Comparison of ENCODE assay signal across 11 cellular contexts in the genomic region with DNA sequence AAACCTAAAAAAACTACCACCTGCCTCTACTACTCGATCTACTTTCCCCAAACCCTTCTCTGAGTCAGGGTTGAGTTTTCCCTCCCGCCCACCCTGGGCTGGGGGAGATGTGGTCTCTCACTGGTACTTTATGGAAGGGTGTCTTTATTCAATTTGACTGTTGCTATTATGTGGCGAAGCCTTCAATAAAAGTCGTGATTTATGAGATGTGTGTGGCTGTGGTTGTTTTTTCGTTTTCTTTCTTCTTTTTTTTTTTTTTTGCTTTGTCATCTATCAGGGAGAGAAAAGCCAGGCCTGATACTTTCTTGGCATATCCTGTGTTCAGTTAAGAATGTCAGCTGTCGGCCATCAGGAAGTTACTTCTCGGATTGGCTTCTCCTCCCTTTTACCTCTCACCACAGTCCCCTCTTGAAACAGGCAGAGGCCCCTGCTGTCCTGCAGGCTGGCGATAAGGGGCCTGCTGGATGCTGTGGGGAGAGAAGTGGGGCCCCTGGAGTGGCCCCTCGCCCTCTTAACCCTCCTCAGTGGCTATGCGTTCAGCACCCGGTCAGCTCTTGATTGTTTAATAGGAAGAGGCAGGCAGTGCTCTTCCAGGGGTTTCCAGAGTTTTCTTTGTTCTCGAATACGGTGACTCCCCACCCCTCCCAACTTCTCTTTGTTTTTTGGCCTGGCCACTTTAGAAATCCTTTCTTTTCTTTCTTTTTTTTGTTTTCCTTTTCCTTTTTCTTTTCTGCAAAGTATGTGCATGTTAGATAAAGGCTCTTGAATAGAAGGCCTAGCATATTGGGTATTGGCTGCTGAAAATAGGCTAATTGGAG.
DNase-seq lines count a peak whose midpoint lies in the region; ATAC-seq lines count a peak whose summit lies in the region.
"Had no signal": no experiment of that assay in that cellular context is flagged by ENCODE, and none has a peak within 500 bp of the region (broad histone marks: within the 10 kb centered on the region; RNA-seq: fewer than 3 reads in every experiment).

No MANE protein-coding gene starts in this region.

- peak overlapping the region; percentile 35; the same call in 1 of the 2 replicates for H3K9ac ChIP-seq in iPS-20b (ENCODE audit: low read depth, low read length)

- peaks cover 23% of the 10 kb centered on the region; the same call in 1 of the 2 replicates for H3K4me1 ChIP-seq in iPS-20b (ENCODE audit: insufficient read depth, low read length)

- no peak overlapping the region for H3K27ac ChIP-seq in iPS-20b (ENCODE audit: low read length)
- H3K27ac ChIP-seq: C4-2B had no signal

- H3K4me1 Mint-ChIP-seq in stimulated activated naive CD8-positive, alpha-beta T cell treated with anti-CD3 and anti-CD28 coated beads, Interleukin-15, amount 100 ng/mL, for 72 hours: peaks cover 26% of the 10 kb centered on the region

- peak overlapping the region; percentile 56 to 80 for H3K27ac Mint-ChIP-seq in stimulated activated naive CD8-positive, alpha-beta T cell treated with anti-CD3 and anti-CD28 coated beads, Interleukin-15, amount 100 ng/mL, for 72 hours

- no peaks in the 10 kb centered on the region for H3K27me3 ChIP-seq in iPS-20b (ENCODE audit: insufficient read depth, low read length)

- H3K9me3 ChIP-seq in iPS-20b (ENCODE audit: insufficient read depth, low read depth, low read length): no peaks in the 10 kb centered on the region

- ATAC-seq in stimulated activated naive CD8-positive, alpha-beta T cell treated with anti-CD3 and anti-CD28 coated beads, Interleukin-15, amount 100 ng/mL, for 72 hours: peak; percentile 85
- no peak for ATAC-seq in HG03196 (IDR thresholded peaks at IDR 0.05; ENCODE audit: unreplicated experiment)

- no peaks in the 10 kb centered on the region for H3K36me3 ChIP-seq in iPS-20b (ENCODE audit: insufficient read depth, low read depth, low read length)

- peak overlapping the region in 1 of 2 donors; percentile 5 for H3K4me3 Mint-ChIP-seq in stimulated activated naive CD8-positive, alpha-beta T cell treated with anti-CD3 and anti-CD28 coated beads, Interleukin-15, amount 100 ng/mL, for 72 hours

- H3K27me3 Mint-ChIP-seq in stimulated activated naive CD8-positive, alpha-beta T cell treated with anti-CD3 and anti-CD28 coated beads, Interleukin-15, amount 100 ng/mL, for 72 hours: no peaks in the 10 kb centered on the region

- H3K4me3 ChIP-seq in iPS-20b (ENCODE audit: low read length): no peak overlapping the region; the same call in 1 of the 2 replicates

- peak; percentile 25 for DNase-seq in activated naive CD4-positive, alpha-beta T cell treated with Interleukin-2 at 50 U/mL for 16 hours
- DNase-seq in activated naive CD4-positive, alpha-beta T cell (lab: John Stamatoyannopoulos, UW): no peak
- peak; percentile 17 for DNase-seq in activated naive CD4-positive, alpha-beta T cell treated with anti-CD3 and anti-CD28 coated beads, Interleukin-2, amount 50 U/mL, for 16 hours
- no peak for DNase-seq in stimulated activated naive CD8-positive, alpha-beta T cell treated with anti-CD3 and anti-CD28 coated beads, Interleukin-15, amount 100 ng/mL, for 72 hours
- DNase-seq in globus pallidus (ENCODE audit: low spot score) (no peak), SKM-1 (lab: John Stamatoyannopoulos, UW; ENCODE audit: unreplicated experiment) (no peak)
- DNase-seq: hypothalamus, NCI-H524 had no signal

- H3K9me3 Mint-ChIP-seq in stimulated activated naive CD8-positive, alpha-beta T cell treated with anti-CD3 and anti-CD28 coated beads, Interleukin-15, amount 100 ng/mL, for 72 hours: peaks cover 6 to 15% of the 10 kb centered on the region in 2 donors

Comparison
In these comparisons a context has a peak if more than half of its experiments do, and no peak if none do; other contexts are left out.
1. DNase-seq: peak in activated naive CD4-positive, alpha-beta T cell treated with Interleukin-2 at 50 U/mL for 16 hours (single experiment) and activated naive CD4-positive, alpha-beta T cell treated with anti-CD3 and anti-CD28 coated beads, Interleukin-2, amount 50 U/mL, for 16 hours (single experiment); none in activated naive CD4-positive, alpha-beta T cell (0 of 4), stimulated activated naive CD8-positive, alpha-beta T cell treated with anti-CD3 and anti-CD28 coated beads, Interleukin-15, amount 100 ng/mL, for 72 hours (0 of 2), globus pallidus (single experiment) and SKM-1 (single experiment).